In the genomic region with DNA sequence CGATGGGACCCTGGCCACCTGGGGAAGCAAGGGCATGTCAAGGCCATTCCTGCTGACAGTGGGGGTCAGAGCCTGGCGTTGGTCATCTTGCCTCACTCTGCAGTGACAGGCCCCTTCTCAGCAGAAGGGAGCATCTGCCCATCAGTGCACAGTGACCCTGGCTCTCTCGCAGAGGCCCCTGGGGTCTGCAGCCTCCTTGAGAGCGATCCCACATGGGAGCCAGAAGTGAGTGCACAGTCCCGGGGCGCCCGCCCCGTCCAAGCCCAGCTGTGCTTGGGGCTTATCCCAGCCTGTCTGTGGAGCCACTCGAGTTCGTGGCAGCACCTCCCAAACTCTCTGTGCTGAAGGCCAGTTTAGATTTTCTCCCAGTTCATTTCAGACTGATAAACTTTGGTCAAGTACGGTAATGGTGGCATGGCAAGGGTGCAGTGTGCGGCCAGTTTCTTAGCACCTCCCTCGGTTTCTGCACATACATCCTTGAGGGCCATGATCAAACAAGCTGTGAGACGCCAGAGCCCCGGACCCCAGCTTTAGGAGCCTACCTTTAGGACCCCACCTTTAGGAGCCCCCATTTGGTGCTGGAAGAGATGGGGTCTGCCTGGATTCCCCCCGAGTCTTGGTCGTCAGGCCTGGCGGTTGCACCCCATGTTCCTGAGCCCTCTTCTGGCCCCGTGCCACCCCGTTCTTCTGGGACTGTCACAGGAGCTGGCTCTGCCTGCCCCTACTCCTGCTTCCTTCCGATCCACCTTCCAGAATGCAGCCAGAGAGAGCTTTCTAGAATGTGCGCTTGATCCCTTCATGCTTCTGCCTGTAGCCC, we compare ENCODE assay signal across 15 cellular contexts.
DNase-seq lines count a peak whose midpoint lies in the region; ATAC-seq and TF ChIP-seq lines count a peak whose summit lies in the region.
"Had no signal": no experiment of that assay in that cellular context is flagged by ENCODE, and none has a peak within 500 bp of the region (broad histone marks: within the 10 kb centered on the region; RNA-seq: fewer than 3 reads in every experiment).

No MANE protein-coding gene starts in this region.

- H3K27me3 ChIP-seq in GM23338 (ENCODE audit: insufficient read depth): no peaks in the 10 kb centered on the region
- no peaks in the 10 kb centered on the region for H3K27me3 ChIP-seq in Loucy (ENCODE audit: insufficient read depth, low read length, poor library complexity, severe bottlenecking)
- H3K27me3 ChIP-seq in neuronal stem cell (ENCODE audit: control insufficient read depth in 3 of 3, insufficient read depth in 3 of 3, low read depth in 1 of 3, low read length in 3 of 3): no peaks in the 10 kb centered on the region
- H3K27me3 ChIP-seq in PC-9 (ENCODE audit: insufficient read depth, low read depth): no peaks in the 10 kb centered on the region

- BruUV-seq in PC-9 (replicated peaks; lab: Mats Ljungman, UMichigan): no TSS peak

- H3K36me3 ChIP-seq in GM23338 (ENCODE audit: insufficient read depth) (no peaks in the 10 kb centered on the region), Loucy (ENCODE audit: insufficient read depth, low read length) (peaks cover 6% of the 10 kb centered on the region; the same call in 1 of the 2 replicates), neuronal stem cell (replicated peaks in 1 of 2; ENCODE audit: control insufficient read depth in 2 of 2, insufficient read depth in 2 of 2, low read length in 2 of 2) (no peaks in the 10 kb centered on the region), PC-9 (ENCODE audit: low read depth) (no peaks in the 10 kb centered on the region)
- H3K36me3 ChIP-seq: HAP-1 had no signal

- no peak overlapping the region for H3K27ac ChIP-seq in GM23338 (ENCODE audit: low read depth)
- H3K27ac ChIP-seq in neuronal stem cell (replicated peaks; ENCODE audit: low read length): no peak overlapping the region
- no peak overlapping the region for H3K27ac ChIP-seq in PC-9

- peak overlapping the region; percentile 32 for H3K23ac ChIP-seq in neuronal stem cell (ENCODE audit: low read depth, low read length, poor library complexity)

- peak overlapping the region; percentile 7 for H3K18ac ChIP-seq in neuronal stem cell (ENCODE audit: low read length)

- H4K20me1 ChIP-seq in GM23338 (replicated peaks; ENCODE audit: insufficient read depth): no peaks in the 10 kb centered on the region
- no peaks in the 10 kb centered on the region for H4K20me1 ChIP-seq in Loucy (ENCODE audit: insufficient read depth, low read length, poor library complexity, severe bottlenecking)
- peaks cover 15% of the 10 kb centered on the region; the same call in 1 of the 2 replicates for H4K20me1 ChIP-seq in PC-9 (ENCODE audit: insufficient read depth)

- H2AK5ac ChIP-seq in neuronal stem cell (ENCODE audit: low read depth, low read length): no peak overlapping the region

- TF ChIP-seq CTCF in GM23338 (conservative IDR thresholded peaks at IDR 0.05; ENCODE audit: low read depth in 2 of 2) (no peak), Loucy (conservative IDR thresholded peaks at IDR 0.05; ENCODE audit: low read length) (no peak), PC-9 (conservative IDR thresholded peaks at IDR 0.05) (no peak)

- H3K4me1 Mint-ChIP-seq in GM23338: no peaks in the 10 kb centered on the region; the same call in 2 of the 3 replicates

- H4K8ac ChIP-seq in neuronal stem cell (ENCODE audit: low read depth, low read length): peak overlapping the region; percentile 32

- H3K36me3 Mint-ChIP-seq in GM23338 (ENCODE audit: low read depth): no peaks in the 10 kb centered on the region

- no peak overlapping the region for H2BK5ac ChIP-seq in neuronal stem cell (ENCODE audit: low read length)

- H2AFZ ChIP-seq in GM23338: no peak overlapping the region
- no peak overlapping the region for H2AFZ ChIP-seq in Loucy (ENCODE audit: low read length)
- H2AFZ ChIP-seq in neuronal stem cell (ENCODE audit: low read length): no peak overlapping the region
- H2AFZ ChIP-seq in PC-9: no peak overlapping the region

- H3F3A ChIP-seq in GM23338 (replicated peaks; ENCODE audit: low read depth) (no peaks in the 10 kb centered on the region), Loucy (ENCODE audit: low read depth) (no peaks in the 10 kb centered on the region), PC-9 (ENCODE audit: insufficient read depth, low read depth) (peaks cover 14% of the 10 kb centered on the region)

- ATAC-seq in left cardiac atrium (no peak), Right ventricle myocardium inferior (no peak), GM23338 (no peak), left colon (no peak)
- ATAC-seq: HepG2 had no signal

- H2BK120ac ChIP-seq in neuronal stem cell (ENCODE audit: low read depth, low read length): peak overlapping the region; percentile 7

- H3K79me1 ChIP-seq in neuronal stem cell (ENCODE audit: low read depth, low read length): no peaks in the 10 kb centered on the region

- peak overlapping the region; percentile 26; the same call in 1 of the 2 replicates for H3K27ac Mint-ChIP-seq in GM23338
- H3K27ac Mint-ChIP-seq: B cell, HFFc6 had no signal

- no peak overlapping the region for H2BK12ac ChIP-seq in neuronal stem cell (ENCODE audit: low read length)

- no peak overlapping the region for H4K91ac ChIP-seq in neuronal stem cell (ENCODE audit: low read depth, low read length, poor library complexity)

- CTCF ChIA-PET in PC-9 (lab: Charles Lee): no interaction called here

- no peaks in the 10 kb centered on the region for H3K9me2 ChIP-seq in GM23338 (ENCODE audit: insufficient read depth)
- H3K9me2 ChIP-seq in Loucy (replicated peaks; ENCODE audit: low read depth, low read length): no peaks in the 10 kb centered on the region
- no peaks in the 10 kb centered on the region for H3K9me2 ChIP-seq in PC-9 (ENCODE audit: insufficient read depth)

- H3K4ac ChIP-seq in neuronal stem cell (ENCODE audit: low read length): no peak overlapping the region

- H3K9me3 ChIP-seq in Loucy (ENCODE audit: insufficient read depth, low read depth, low read length) (no peaks in the 10 kb centered on the region), neuronal stem cell (replicated peaks in 1 of 2; ENCODE audit: control insufficient read depth in 2 of 2, insufficient read depth in 1 of 2, low read depth in 1 of 2, low read length in 2 of 2) (no peaks in the 10 kb centered on the region), PC-9 (ENCODE audit: insufficient read depth, low read depth) (no peaks in the 10 kb centered on the region)
- H3K9me3 ChIP-seq: HAP-1 had no signal

- intact Hi-C loops in left cardiac atrium (cut with DNase I) (no loop called here), Right ventricle myocardium inferior (cut with DNase I) (no loop called here), PC-9 (cut with micrococcal nuclease; ENCODE audit: unreplicated experiment) (no loop called here), left colon (cut with DNase I, micrococcal nuclease) (no loop called here)

- H3K27me3 Mint-ChIP-seq in GM23338 (ENCODE audit: insufficient read depth, low read depth, poor library complexity): peaks cover 5% of the 10 kb centered on the region
- H3K27me3 Mint-ChIP-seq: B cell; CD4-positive, alpha-beta memory T cell had no signal

- H3K4me2 ChIP-seq in GM23338: no peak overlapping the region
- H3K4me2 ChIP-seq in Loucy (ENCODE audit: low read depth, low read length, poor library complexity, severe bottlenecking): peak overlapping the region; percentile 57
- H3K4me2 ChIP-seq in neuronal stem cell (ENCODE audit: insufficient read depth, low read length, poor library complexity, severe bottlenecking): no peak overlapping the region
- H3K4me2 ChIP-seq in PC-9: no peak overlapping the region

- H3K14ac ChIP-seq in neuronal stem cell (ENCODE audit: low read length): no peak overlapping the region

- H3K79me2 ChIP-seq in GM23338 (replicated peaks; ENCODE audit: insufficient read depth): no peaks in the 10 kb centered on the region
- peaks cover 2% of the 10 kb centered on the region; the same call in 1 of the 2 replicates for H3K79me2 ChIP-seq in Loucy (ENCODE audit: insufficient read depth, low read length)
- no peaks in the 10 kb centered on the region; the same call in 1 of the 2 replicates for H3K79me2 ChIP-seq in PC-9 (ENCODE audit: low read depth)

- H3K4me1 ChIP-seq in GM23338 (ENCODE audit: insufficient read depth) (no peaks in the 10 kb centered on the region), Loucy (ENCODE audit: insufficient read depth, low read length, poor library complexity, severe bottlenecking) (peaks cover 35% of the 10 kb centered on the region), neuronal stem cell (ENCODE audit: control insufficient read depth in 2 of 2, insufficient read depth in 1 of 2, low read depth in 1 of 2, low read length in 2 of 2) (peaks cover 0 to 5% of the 10 kb centered on the region in 2 donors), PC-9 (replicated peaks; ENCODE audit: insufficient read depth) (peaks cover 16% of the 10 kb centered on the region)
- H3K4me1 ChIP-seq: HAP-1 had no signal

- WGBS in neuronal stem cell (ENCODE audit: extremely low coverage in 2 of 2, insufficient read length in 2 of 2, insufficient replicate concordance in 1 of 2), 2 donors: no CpG with 5 or more reads among the region's 22 CpGs

- no peak overlapping the region for H2BK15ac ChIP-seq in neuronal stem cell (ENCODE audit: low read length)

- no peak overlapping the region for H3K4me3 Mint-ChIP-seq in GM23338
- H3K4me3 Mint-ChIP-seq: B cell; CD4-positive, alpha-beta memory T cell; HFFc6 had no signal

- peak overlapping the region; percentile 80 for H3K9ac ChIP-seq in Loucy (ENCODE audit: low read depth, low read length, poor library complexity, severe bottlenecking)
- no peak overlapping the region for H3K9ac ChIP-seq in neuronal stem cell (ENCODE audit: low read depth, low read length, poor library complexity)

- DNase-seq in left cardiac atrium (peak; percentile 9), Right ventricle myocardium inferior (ENCODE audit: missing footprints) (no peak), GM23338 (ENCODE audit: low spot score) (no peak), neuronal stem cell (ENCODE audit: low spot score) (no peak), NCI-H524 treated with DMSO at 0.1 percent for 48 hours (lab: John Stamatoyannopoulos, UW) (no peak), PC-9 (no peak), left colon (no peak)
- DNase-seq: DMS79, GOT3, HFFc6 had no signal

- H3K4me3 ChIP-seq in GM23338 (no peak overlapping the region), Loucy (ENCODE audit: low read length, poor library complexity, severe bottlenecking) (peak overlapping the region; percentile 26), neuronal stem cell (ENCODE audit: low read length in 2 of 2) (no peak overlapping the region), PC-9 (no peak overlapping the region)
- H3K4me3 ChIP-seq: HAP-1 had no signal

- no peaks in the 10 kb centered on the region; the same call in 2 of the 3 replicates for H3K9me3 Mint-ChIP-seq in GM23338
- H3K9me3 Mint-ChIP-seq: HFFc6 had no signal

- POLR2A ChIA-PET in PC-9 (lab: Charles Lee; ENCODE audit: unreplicated experiment): no interaction called here
